ENCODE assay signal across 16 cellular contexts in genomic region chr5:1068204-1068894, GRCh38. TPM values are rescaled to one million over a fixed set of nuclear protein-coding genes. Genes with fewer than 3 reads are reported as not detected.
DNase-seq lines count a peak whose midpoint lies in the region; ATAC-seq and TF ChIP-seq lines count a peak whose summit lies in the region.
"Had no signal": no experiment of that assay in that cellular context is flagged by ENCODE, and none has a peak within 500 bp of the region (broad histone marks: within the 10 kb centered on the region; RNA-seq: fewer than 3 reads in every experiment).

No MANE protein-coding gene starts in this region.

- no peaks in the 10 kb centered on the region for H3K27me3 ChIP-seq in GM23338 (ENCODE audit: insufficient read depth)
- H3K27me3 ChIP-seq in endodermal cell (ENCODE audit: control insufficient read depth, insufficient read depth, low read length, poor library complexity, severe bottlenecking): no peaks in the 10 kb centered on the region
- H3K27me3 ChIP-seq in psoas muscle (ENCODE audit: insufficient read depth in 3 of 3, low read length in 2 of 3): no peaks in the 10 kb centered on the region
- H3K27me3 ChIP-seq: SJCRH30 had no signal

- no peaks in the 10 kb centered on the region for H4K20me1 ChIP-seq in GM23338 (replicated peaks; ENCODE audit: insufficient read depth)

- H3K4me1 ChIP-seq in GM23338 (ENCODE audit: insufficient read depth) (no peaks in the 10 kb centered on the region), endodermal cell (ENCODE audit: control insufficient read depth, insufficient read depth, low read length) (no peaks in the 10 kb centered on the region), psoas muscle (no peaks in the 10 kb centered on the region)
- H3K4me1 ChIP-seq: SJCRH30 had no signal

- H3K79me2 ChIP-seq in GM23338 (replicated peaks; ENCODE audit: insufficient read depth): 0 out of 2 replicates have a peak, but pooled peaks cover 3% of the 10 kb centered on the region

- H3K4me2 ChIP-seq in GM23338: no peak overlapping the region

- no peak overlapping the region for H3K9ac ChIP-seq in endodermal cell (ENCODE audit: extremely low read depth, low read length, poor library complexity, severe bottlenecking)

- H3K27me3 Mint-ChIP-seq in GM23338 (ENCODE audit: insufficient read depth, low read depth, poor library complexity): peaks cover 5% of the 10 kb centered on the region
- no peaks in the 10 kb centered on the region for H3K27me3 Mint-ChIP-seq in endodermal cell (ENCODE audit: insufficient read depth)

- H3K9me3 ChIP-seq in endodermal cell (ENCODE audit: control insufficient read depth, low read length): no peaks in the 10 kb centered on the region
- H3K9me3 ChIP-seq in psoas muscle: no peaks in the 10 kb centered on the region
- H3K9me3 ChIP-seq: SJCRH30 had no signal

- H3K36me3 Mint-ChIP-seq in GM23338 (ENCODE audit: low read depth) (peaks cover 21% of the 10 kb centered on the region), endodermal cell (ENCODE audit: low read depth) (peaks cover 16% of the 10 kb centered on the region)

- H3K9me2 ChIP-seq in GM23338 (ENCODE audit: insufficient read depth): no peaks in the 10 kb centered on the region

- DNase-seq in GM23338 (ENCODE audit: low spot score) (no peak), endodermal cell (no peak), iPS-NIHi7 (ENCODE audit: extremely low spot score) (peak; percentile 63), psoas muscle (peak; percentile 37 to 75), KG1 (lab: John Stamatoyannopoulos, UW) (no peak), HCEC 1CT (no peak), T-helper 1 cell (no peak)
- DNase-seq: ACHN; AML-193; COR-L47; NCI-H1417 treated with DMSO at 0.1 percent for 48 hours; NCI-H1930; NCI-H446; NK-92 treated with Interleukin-12 subunit alpha and Interleukin-12 subunit beta, amount 100 ng/mL, for 24 hours; SJCRH30 had no signal

- ATAC-seq in GM23338 (peak; percentile 78), psoas muscle (peak in 2 of 4 donors; percentile 31 to 63), HG03442 (IDR thresholded peaks at IDR 0.05; ENCODE audit: unreplicated experiment) (no peak)

- H3K27ac Mint-ChIP-seq in GM23338 (no peak overlapping the region), endodermal cell (no peak overlapping the region)

- intact Hi-C loops in psoas muscle (cut with DNase I): no loop called here

- H3K4me3 ChIP-seq in GM23338 (no peak overlapping the region), endodermal cell (ENCODE audit: low read length) (no peak overlapping the region), psoas muscle (no peak overlapping the region)
- H3K4me3 ChIP-seq: SJCRH30 had no signal

- H3K27ac ChIP-seq in GM23338 (ENCODE audit: low read depth) (no peak overlapping the region), endodermal cell (ENCODE audit: low read depth, low read length) (peak overlapping the region; percentile 24), psoas muscle (no peak overlapping the region)
- H3K27ac ChIP-seq: SJCRH30 had no signal

- H2AFZ ChIP-seq in GM23338: no peak overlapping the region

- no peaks in the 10 kb centered on the region for H3K36me3 ChIP-seq in GM23338 (ENCODE audit: insufficient read depth)
- no peaks in the 10 kb centered on the region for H3K36me3 ChIP-seq in endodermal cell (ENCODE audit: control insufficient read depth, insufficient read depth, low read length)
- H3K36me3 ChIP-seq in psoas muscle (ENCODE audit: insufficient read depth in 1 of 2, low read depth in 1 of 2): peaks cover 0 to under 1% of the 10 kb centered on the region in 2 donors
- H3K36me3 ChIP-seq: SJCRH30 had no signal

- no peaks in the 10 kb centered on the region for H3K4me1 Mint-ChIP-seq in GM23338
- H3K4me1 Mint-ChIP-seq in endodermal cell: no peaks in the 10 kb centered on the region

- TF ChIP-seq CTCF in GM23338 (conservative IDR thresholded peaks at IDR 0.05; ENCODE audit: low read depth in 2 of 2) (no peak), endodermal cell (conservative IDR thresholded peaks at IDR 0.05) (no peak), psoas muscle (IDR thresholded peaks at IDR 0.05) (no peak)

- H3K4me3 Mint-ChIP-seq in GM23338: no peak overlapping the region
- H3K4me3 Mint-ChIP-seq in endodermal cell: no peak overlapping the region

- H3F3A ChIP-seq in GM23338 (replicated peaks; ENCODE audit: low read depth): no peaks in the 10 kb centered on the region

- no peaks in the 10 kb centered on the region for H3K9me3 Mint-ChIP-seq in GM23338
- H3K9me3 Mint-ChIP-seq in endodermal cell: no peaks in the 10 kb centered on the region

- 91 to 96% methylated on average over 27 to 32 of the region's 34 CpGs for WGBS in endodermal cell (ENCODE audit: insufficient coverage in 1 of 2, insufficient read length in 1 of 2), 2 experiments
- WGBS in psoas muscle, 3 donors: 80 to 89% (median 83%) methylated on average over 34 of the region's 34 CpGs

TF ChIP-seq in GM23338, 12 proteins besides CTCF, POLR2A, EP300 and RAD21 (continues in another document):
- no peak for TF ChIP-seq EZH2 (IDR thresholded peaks at IDR 0.05; ENCODE audit: low read depth, unreplicated experiment)
- no peak for TF ChIP-seq POLR2AphosphoS5 (IDR thresholded peaks at IDR 0.05; ENCODE audit: low read depth)
- TF ChIP-seq JUNB (IDR thresholded peaks at IDR 0.05; ENCODE audit: unreplicated experiment): no peak
- TF ChIP-seq REST (IDR thresholded peaks at IDR 0.05; ENCODE audit: unreplicated experiment): no peak
- TF ChIP-seq ZNF331 (CRISPR knock-in tag; IDR thresholded peaks at IDR 0.05; ENCODE audit: low read depth): no peak
- TF ChIP-seq STAT1 (IDR thresholded peaks at IDR 0.05; ENCODE audit: unreplicated experiment): no peak
- TF ChIP-seq ZNF114 (CRISPR knock-in tag; IDR thresholded peaks at IDR 0.05): no peak
- no peak for TF ChIP-seq EZH2phosphoT487 (IDR thresholded peaks at IDR 0.05; ENCODE audit: unreplicated experiment)
- TF ChIP-seq ETS1 (IDR thresholded peaks at IDR 0.05): no peak

RNA-seq across cellular contexts. Expression of gene SLC12A7, which starts 43.5 kb away (rescaled TPM):
- 32.2 TPM in 2 replicates for total RNA-seq in GM23338 (2014; rRNA removed; shearing (Covaris generic))
- polyA plus RNA-seq in GM23338 (2016; fragmentation: Nextera tagmentation; extraction: Ambion mirVana) (7.4 TPM in 2 replicates), psoas muscle (1 to 10 TPM; 2.3 to 3.8 (median 2.3) TPM)
- total RNA-seq in endodermal cell (10 to 100 TPM; 58.9 to 61.6 TPM), psoas muscle (10 to 100 TPM in 3 of 4 donors, 1 to 10 TPM in 1; 4.5 to 22.0 (median 15.1) TPM)
- polyA plus RNA-seq in endodermal cell (2013, experiment 1 of 2): 45.1 TPM
- 40.0 TPM for polyA plus RNA-seq in endodermal cell (2013, experiment 2 of 2)

RNA-seq across cellular contexts. Expression of gene NKD2, which starts 59.7 kb away (rescaled TPM):
- 7.3 and 9.0 TPM in 2 replicates for total RNA-seq in GM23338 (2014; rRNA removed; shearing (Covaris generic))
- polyA plus RNA-seq in GM23338 (2016; fragmentation: Nextera tagmentation; extraction: Ambion mirVana): 10.0 and 11.9 TPM in 2 replicates
- 10 to 100 TPM; 11.2 to 13.9 TPM for total RNA-seq in endodermal cell
- polyA plus RNA-seq in endodermal cell (2013, experiment 1 of 2): 63.1 TPM
- 59.4 TPM for polyA plus RNA-seq in endodermal cell (2013, experiment 2 of 2)
- total RNA-seq in psoas muscle: under 1 TPM in 3 of 4 donors, not detected in 1; 0.59 to 0.96 (median 0.83) TPM
- polyA plus RNA-seq in psoas muscle: under 1 TPM; 0.08 to 0.68 (median 0.35) TPM
- total RNA-seq: SJCRH30 had no signal

Comparison
In these comparisons a context has a peak if more than half of its experiments do, and no peak if none do; other contexts are left out.
1. DNase-seq: peak in iPS-NIHi7 (single experiment) and psoas muscle (2 of 2); none in GM23338 (single experiment), endodermal cell (single experiment), KG1 (single experiment), HCEC 1CT (single experiment) and T-helper 1 cell (0 of 5).